In the genomic region with DNA sequence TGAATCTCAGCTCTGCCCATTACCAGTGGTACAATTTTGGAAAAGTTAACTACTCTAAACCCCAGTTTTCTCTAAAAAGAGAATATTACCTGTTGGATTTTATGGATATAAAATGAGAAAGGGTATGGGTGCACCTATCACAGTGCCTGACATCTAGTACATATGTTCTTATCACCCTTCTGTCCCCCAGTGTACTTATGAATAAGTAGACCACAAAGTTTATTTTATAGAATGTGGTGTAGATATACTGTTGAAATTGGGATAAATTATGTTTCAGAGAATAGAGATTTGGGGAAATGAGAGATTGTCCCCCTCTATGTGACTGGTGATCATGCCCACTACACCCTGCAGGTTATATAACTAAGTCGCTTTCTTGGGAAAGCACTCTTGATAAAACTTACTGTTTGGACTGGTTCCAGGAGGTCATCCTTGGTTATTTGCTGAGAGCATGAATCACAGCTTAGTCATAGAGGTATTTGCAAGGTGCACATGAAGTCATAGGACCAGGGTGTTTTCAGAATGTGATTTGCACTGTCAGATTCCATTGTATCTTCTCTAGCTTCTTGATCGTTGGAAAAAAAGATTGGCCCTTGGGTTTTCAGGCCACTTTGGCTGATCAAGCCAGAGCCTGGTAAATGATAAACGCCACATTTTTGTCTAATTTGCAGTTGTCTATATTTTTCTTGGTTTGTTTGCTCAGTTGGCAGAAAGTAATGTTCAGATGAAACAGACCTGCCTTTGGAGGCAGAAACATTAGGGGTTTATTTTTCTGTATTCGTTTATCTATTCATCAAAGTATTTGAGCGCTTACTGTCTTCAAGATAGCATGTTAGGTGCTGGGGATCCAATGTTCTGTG, we compare ENCODE assay signal across 11 cellular contexts. TPM values are rescaled to one million over a fixed set of nuclear protein-coding genes. Genes with fewer than 3 reads are reported as not detected.
DNase-seq lines count a peak whose midpoint lies in the region; ATAC-seq, FAIRE-seq and TF ChIP-seq lines count a peak whose summit lies in the region.
"Had no signal": no experiment of that assay in that cellular context is flagged by ENCODE, and none has a peak within 500 bp of the region (broad histone marks: within the 10 kb centered on the region; RNA-seq: fewer than 3 reads in every experiment).

No MANE protein-coding gene starts in this region.

- no peaks in the 10 kb centered on the region for H3K27me3 Mint-ChIP-seq in mesothelial cell of epicardium (ENCODE audit: low read depth)
- H3K27me3 Mint-ChIP-seq: activated B cell treated with CpG ODN at 0.5 μM for 24 hours had no signal

- FAIRE-seq in kidney (lab: Jason Lieb, UNC) = no peak

- H3K36me3 ChIP-seq in body of pancreas (replicated peaks in 1 of 2; ENCODE audit: insufficient read depth in 1 of 2, low read depth in 2 of 2) (peaks cover 0 to 6% of the 10 kb centered on the region in 2 donors), lung (ENCODE audit: control insufficient read depth in 2 of 2, insufficient read depth in 2 of 2, low read length in 2 of 2) (peaks cover 16 to 19% of the 10 kb centered on the region in 2 donors), kidney (ENCODE audit: control insufficient read depth in 1 of 2, insufficient read depth in 2 of 2, low read length in 2 of 2) (peaks cover 0 to 15% of the 10 kb centered on the region in 2 donors)

- H3K27ac ChIP-seq in body of pancreas (peak overlapping the region in 3 of 4 donors; percentile 56 to 76 (median 67)), lung (ENCODE audit: low read depth in 1 of 2, low read length in 1 of 2) (peak overlapping the region in 1 of 2 donors; percentile 31), kidney (ENCODE audit: low read depth in 2 of 2, low read length in 2 of 2) (peak overlapping the region in 1 of 2 donors; percentile 61)
- H3K27ac ChIP-seq: heart right ventricle, KMS-11 had no signal

- 37 to 46% methylated on average over 5 of the region's 5 CpGs for WGBS in body of pancreas, 2 donors
- 83 to 90% methylated on average over 5 of the region's 5 CpGs for WGBS in lung, 2 donors

- DNase-seq in COLO829 (ENCODE audit: low spot score) = peak; percentile 45
- DNase-seq in HuH-7 (ENCODE audit: low spot score) = peak; percentile 23
- peak in 2 of 4 donors; percentile 31 to 40 for DNase-seq in body of pancreas
- DNase-seq in lung (ENCODE audit: low spot score) = no peak
- no peak for DNase-seq in T-helper 9 cell
- DNase-seq in kidney = no peak
- no peak for DNase-seq in mesothelial cell of epicardium (ENCODE audit: low spot score in 2 of 2, unreplicated experiment in 2 of 2)
- DNase-seq: activated B cell treated with CpG ODN at 0.5 μM for 24 hours, heart right ventricle had no signal

- ATAC-seq in body of pancreas (peak; percentile 68), lung (ENCODE audit: insufficient read depth, low FRiP score) (peak; percentile 22), GM21717 (IDR thresholded peaks at IDR 0.05; ENCODE audit: unreplicated experiment) (no peak)

- peaks cover 9% of the 10 kb centered on the region for H3K4me1 Mint-ChIP-seq in mesothelial cell of epicardium

- H3K27me3 ChIP-seq in body of pancreas = no peaks in the 10 kb centered on the region
- no peaks in the 10 kb centered on the region for H3K27me3 ChIP-seq in lung (ENCODE audit: control insufficient read depth, insufficient read depth)
- H3K27me3 ChIP-seq: heart right ventricle had no signal

- H3K4me3 ChIP-seq in body of pancreas (no peak overlapping the region), lung (no peak overlapping the region), kidney (ENCODE audit: low read length in 2 of 2) (peak overlapping the region in 1 of 2 donors; percentile 14)
- H3K4me3 ChIP-seq: heart right ventricle had no signal

- intact Hi-C loops in body of pancreas (cut with DNase I) = no loop called here
- intact Hi-C loops in kidney (cut with DNase I) = no loop called here

- H3K9me3 ChIP-seq in body of pancreas (no peaks in the 10 kb centered on the region), lung (ENCODE audit: control insufficient read depth in 2 of 2, insufficient read depth in 1 of 2, low read length in 1 of 2) (no peaks in the 10 kb centered on the region), kidney (ENCODE audit: control insufficient read depth in 1 of 2, low read length in 2 of 2) (no peaks in the 10 kb centered on the region)
- H3K9me3 ChIP-seq: heart right ventricle had no signal

- H3K4me1 ChIP-seq in body of pancreas = peaks cover 45% of the 10 kb centered on the region
- peaks cover 7 to 14% of the 10 kb centered on the region in 2 donors for H3K4me1 ChIP-seq in lung (ENCODE audit: control insufficient read depth in 2 of 2, insufficient read depth in 2 of 2, low read length in 2 of 2)
- H3K4me1 ChIP-seq in kidney (ENCODE audit: control insufficient read depth in 1 of 2, insufficient read depth in 1 of 2, low read depth in 1 of 2, low read length in 2 of 2) = peaks cover 11 to 23% of the 10 kb centered on the region in 2 donors

- H3K4me3 Mint-ChIP-seq in mesothelial cell of epicardium = no peak overlapping the region
- H3K4me3 Mint-ChIP-seq: activated B cell treated with CpG ODN at 0.5 μM for 24 hours had no signal

- TF ChIP-seq CTCF in body of pancreas (IDR thresholded peaks at IDR 0.05) (no peak), lung (IDR thresholded peaks at IDR 0.05; ENCODE audit: control extremely low read depth, extremely low read depth) (no peak), kidney (IDR thresholded peaks at IDR 0.05; ENCODE audit: borderline replicate concordance, extremely low read depth, insufficient read depth) (no peak), mesothelial cell of epicardium (IDR thresholded peaks at IDR 0.05; ENCODE audit: unreplicated experiment) (no peak)

- H3K9me3 Mint-ChIP-seq in mesothelial cell of epicardium = no peaks in the 10 kb centered on the region
- H3K9me3 Mint-ChIP-seq: activated B cell treated with CpG ODN at 0.5 μM for 24 hours had no signal

- H3K9ac ChIP-seq in kidney (ENCODE audit: low read length in 2 of 2) = no peak overlapping the region
- H3K9ac ChIP-seq: KMS-11 had no signal

- H3K36me3 Mint-ChIP-seq in mesothelial cell of epicardium = peaks cover 4% of the 10 kb centered on the region

- no peak overlapping the region for H3K27ac Mint-ChIP-seq in mesothelial cell of epicardium
- H3K27ac Mint-ChIP-seq: activated B cell treated with CpG ODN at 0.5 μM for 24 hours had no signal

- TF ChIP-seq POLR2A in body of pancreas (IDR thresholded peaks at IDR 0.05) = no peak

RNA-seq across cellular contexts. Expression of gene STX3, which starts 21.3 kb away (rescaled TPM):
- total RNA-seq in body of pancreas (10 to 100 TPM; 31.6 to 56.7 TPM), lung (10 to 100 TPM; 48.1 to 61.5 TPM), kidney (43.2 TPM), mesothelial cell of epicardium (19.0 to 24.2 TPM (median 21.1 TPM) in 3 replicates)
- polyA plus RNA-seq in lung (10 to 100 TPM; 38.9 to 46.0 TPM), kidney (ENCODE audit: insufficient read depth, low read depth, low replicate concordance) (57.2 TPM)

RNA-seq across cellular contexts. Expression of gene MRPL16, which starts 34.1 kb away (rescaled TPM):
- total RNA-seq in body of pancreas = 10 to 100 TPM; 29.7 to 31.1 TPM
- 10 to 100 TPM; 38.2 to 39.4 TPM for total RNA-seq in lung
- 10 to 100 TPM; 40.9 to 54.1 TPM for polyA plus RNA-seq in lung
- total RNA-seq in kidney = 38.0 TPM
- 109 TPM for polyA plus RNA-seq in kidney (ENCODE audit: insufficient read depth, low read depth, low replicate concordance)
- total RNA-seq in mesothelial cell of epicardium = 34.3 to 42.3 TPM (median 37.2 TPM) in 3 replicates

Comparison
In these comparisons a context has a peak if more than half of its experiments do, and no peak if none do; other contexts are left out.
1. DNase-seq: peak in COLO829 (single experiment) and HuH-7 (single experiment); none in lung (single experiment), T-helper 9 cell (single experiment), kidney (single experiment) and mesothelial cell of epicardium (0 of 2).